ENCODE assay signal across 19 cellular contexts in genomic region chr6:20334961-20335360, GRCh38.
"Had no signal": no experiment of that assay in that cellular context is flagged by ENCODE, and none has a peak within 500 bp of the region (broad histone marks: within the 10 kb centered on the region; RNA-seq: fewer than 3 reads in every experiment).

No MANE protein-coding gene starts in this region.

- H3K4me3 Mint-ChIP-seq: activated B cell treated with CpG ODN at 0.5 μM for 24 hours; activated CD4-positive, alpha-beta T cell treated with anti-CD3 and anti-CD28 coated beads, Interleukin-2, amount 10 ng/mL, durations not matched to agents 24 days and 14 days; activated naive CD4-positive, alpha-beta T cell treated with anti-CD3 and anti-CD28 coated beads for 36 hours; neural crest cell had no signal

- H3K27ac ChIP-seq: adrenal gland, breast epithelium, lower lobe of right lung, SJSA1 had no signal

- H3K9me3 Mint-ChIP-seq: activated B cell treated with CpG ODN at 0.5 μM for 24 hours; activated naive CD4-positive, alpha-beta T cell treated with anti-CD3 and anti-CD28 coated beads for 36 hours; neural crest cell had no signal

- FAIRE-seq: astrocyte, islet of Langerhans had no signal

- H3K36me3 ChIP-seq: adrenal gland, breast epithelium, lower lobe of right lung, SJSA1 had no signal

- H3K27me3 ChIP-seq: adrenal gland, breast epithelium, SJSA1 had no signal

- H3K4me1 ChIP-seq: adrenal gland, breast epithelium, lower lobe of right lung, SJSA1 had no signal

- H3K27ac Mint-ChIP-seq: activated B cell treated with CpG ODN at 0.5 μM for 24 hours; activated CD4-positive, alpha-beta T cell treated with anti-CD3 and anti-CD28 coated beads, Interleukin-2, amount 10 ng/mL, durations not matched to agents 24 days and 14 days; activated naive CD4-positive, alpha-beta T cell treated with anti-CD3 and anti-CD28 coated beads for 36 hours had no signal

- H3K4me1 Mint-ChIP-seq: neural crest cell had no signal

- DNase-seq: activated B cell treated with CpG ODN at 0.5 μM for 24 hours; activated CD4-positive, alpha-beta T cell treated with anti-CD3 and anti-CD28 coated beads, Interleukin-2, amount 10 ng/mL, durations not matched to agents 24 days and 14 days; activated naive CD4-positive, alpha-beta T cell treated with anti-CD3 and anti-CD28 coated beads for 36 hours; adrenal gland; effector memory CD4-positive, alpha-beta T cell; foreskin fibroblast; glutamatergic neuron; hippocampal formation; lower lobe of right lung; stimulated activated CD4-positive, alpha-beta T cell treated with anti-CD3 and anti-CD28 coated beads, Interleukin-12 subunit alpha, Interleukin-12 subunit beta, amount 100 ng/mL, for 4 hours; stimulated activated CD4-positive, alpha-beta T cell treated with anti-CD3 and anti-CD28 coated beads, Interleukin-1b, Interleukin-23, amount 100 ng/mL, for 48 hours; stimulated activated CD8-positive, alpha-beta memory T cell treated with anti-CD3 and anti-CD28 coated beads, Interleukin-4, amount 100 ng/mL, for 48 hours; stimulated activated naive CD4-positive, alpha-beta T cell; T-helper 9 cell had no signal

- H3K4me3 ChIP-seq: adrenal gland, breast epithelium, lower lobe of right lung, SJSA1 had no signal

- ATAC-seq: lower lobe of right lung had no signal

- H3K9me3 ChIP-seq: adrenal gland, breast epithelium, lower lobe of right lung, SJSA1 had no signal
